In genomic region chr3:141125351-141125750, GRCh38 we compare ENCODE assay signal across 21 cellular contexts.
DNase-seq lines count a peak whose midpoint lies in the region; ATAC-seq and TF ChIP-seq lines count a peak whose summit lies in the region.
"Had no signal": no experiment of that assay in that cellular context is flagged by ENCODE, and none has a peak within 500 bp of the region (broad histone marks: within the 10 kb centered on the region; RNA-seq: fewer than 3 reads in every experiment).

No MANE protein-coding gene starts in this region.

- TF ChIP-seq POLR2A in vagina (IDR thresholded peaks at IDR 0.05), result no peak

- TF ChIP-seq CTCF in vagina (IDR thresholded peaks at IDR 0.05), result no peak

- H3K36me3 ChIP-seq in vagina, result no peaks in the 10 kb centered on the region
- H3K36me3 ChIP-seq: BLaER1 treated with 17β-estradiol and CSF1 and Interleukin-3, amounts not matched to agents 10 nM and 100 nM had no signal

- ATAC-seq in activated CD8-positive, alpha-beta memory T cell treated with anti-CD3 and anti-CD28 coated beads, Interleukin-2, amount 10 ng/mL, durations not matched to agents 7 days and 5 days, result no peak
- ATAC-seq in GM18502 (IDR thresholded peaks at IDR 0.05; ENCODE audit: poor library complexity, unreplicated experiment), result no peak
- ATAC-seq: A549; CD8-positive, alpha-beta T cell had no signal

- H3K27ac ChIP-seq in vagina, result no peak overlapping the region
- H3K27ac ChIP-seq: 22Rv1; A549; BLaER1 treated with 17β-estradiol and CSF1 and Interleukin-3, amounts not matched to agents 10 nM and 100 nM; C4-2B had no signal

- DNase-seq in activated CD8-positive, alpha-beta memory T cell treated with anti-CD3 and anti-CD28 coated beads, Interleukin-2, amount 10 ng/mL, durations not matched to agents 7 days and 5 days, result peak; percentile 18
- no peak for DNase-seq in activated CD8-positive, alpha-beta memory T cell treated with anti-CD3 and anti-CD28 coated beads, Interleukin-2, amount 50 U/mL, for 4 hours
- peak; percentile 29 for DNase-seq in ecto neural progenitor cell (ENCODE audit: low spot score)
- DNase-seq in islet precursor cell, result peak; percentile 24
- peak; percentile 56 to 74 for DNase-seq in vagina (ENCODE audit: extremely low spot score in 2 of 2)
- no peak for DNase-seq in stimulated activated CD4-positive, alpha-beta T cell treated with anti-CD3 and anti-CD28 coated beads, Interleukin-4, amount 100 ng/mL, for 24 hours
- no peak for DNase-seq in pons (ENCODE audit: low spot score)
- DNase-seq: AML-193; Caco-2; Calu3; CD4-positive, alpha-beta T cell; DMS79 treated with DMSO at 0.1 percent for 48 hours; EL; GDM1 had no signal

- no peak overlapping the region for H3K4me3 ChIP-seq in vagina
- H3K4me3 ChIP-seq: A549; BLaER1 treated with 17β-estradiol and CSF1 and Interleukin-3, amounts not matched to agents 10 nM and 100 nM had no signal

- H3K27me3 Mint-ChIP-seq in activated CD8-positive, alpha-beta memory T cell treated with anti-CD3 and anti-CD28 coated beads, Interleukin-2, amount 10 ng/mL, durations not matched to agents 7 days and 5 days, result peaks cover 34% of the 10 kb centered on the region

- no peaks in the 10 kb centered on the region for H3K27me3 ChIP-seq in vagina
- H3K27me3 ChIP-seq: BLaER1 treated with 17β-estradiol and CSF1 and Interleukin-3, amounts not matched to agents 10 nM and 100 nM had no signal

- CTCF ChIA-PET in activated CD8-positive, alpha-beta memory T cell treated with anti-CD3 and anti-CD28 coated beads, Interleukin-2, amount 10 ng/mL, durations not matched to agents 7 days and 5 days (lab: Charles Lee), result no interaction called here

- no peaks in the 10 kb centered on the region for H3K4me1 Mint-ChIP-seq in activated CD8-positive, alpha-beta memory T cell treated with anti-CD3 and anti-CD28 coated beads, Interleukin-2, amount 10 ng/mL, durations not matched to agents 7 days and 5 days
- H3K4me1 Mint-ChIP-seq: B cell had no signal

- intact Hi-C loops in vagina (cut with DNase I), result no loop called here

- H3K4me1 ChIP-seq in vagina, result no peaks in the 10 kb centered on the region
- H3K4me1 ChIP-seq: A549; BLaER1 treated with 17β-estradiol and CSF1 and Interleukin-3, amounts not matched to agents 10 nM and 100 nM; Caco-2 had no signal

- no peak overlapping the region for H3K27ac Mint-ChIP-seq in activated CD8-positive, alpha-beta memory T cell treated with anti-CD3 and anti-CD28 coated beads, Interleukin-2, amount 10 ng/mL, durations not matched to agents 7 days and 5 days
- H3K27ac Mint-ChIP-seq: B cell; CD4-positive, alpha-beta T cell; CD8-positive, alpha-beta T cell had no signal

- H3K9me3 Mint-ChIP-seq in activated CD8-positive, alpha-beta memory T cell treated with anti-CD3 and anti-CD28 coated beads, Interleukin-2, amount 10 ng/mL, durations not matched to agents 7 days and 5 days (ENCODE audit: low read depth), result no peaks in the 10 kb centered on the region
- H3K9me3 Mint-ChIP-seq: CD4-positive, alpha-beta T cell; CD8-positive, alpha-beta T cell had no signal

- H3K9me3 ChIP-seq in vagina, result no peaks in the 10 kb centered on the region
- H3K9me3 ChIP-seq: A549; BLaER1 treated with 17β-estradiol and CSF1 and Interleukin-3, amounts not matched to agents 10 nM and 100 nM; Caco-2 had no signal

- H3K4me3 Mint-ChIP-seq in activated CD8-positive, alpha-beta memory T cell treated with anti-CD3 and anti-CD28 coated beads, Interleukin-2, amount 10 ng/mL, durations not matched to agents 7 days and 5 days, result no peak overlapping the region
- H3K4me3 Mint-ChIP-seq: B cell; CD4-positive, alpha-beta T cell; CD8-positive, alpha-beta T cell had no signal

- H3K36me3 Mint-ChIP-seq in activated CD8-positive, alpha-beta memory T cell treated with anti-CD3 and anti-CD28 coated beads, Interleukin-2, amount 10 ng/mL, durations not matched to agents 7 days and 5 days, result no peaks in the 10 kb centered on the region
- H3K36me3 Mint-ChIP-seq: CD8-positive, alpha-beta T cell had no signal

Comparison
In these comparisons a context has a peak if more than half of its experiments do, and no peak if none do; other contexts are left out.
1. DNase-seq: peak in activated CD8-positive, alpha-beta memory T cell treated with anti-CD3 and anti-CD28 coated beads, Interleukin-2, amount 10 ng/mL, durations not matched to agents 7 days and 5 days (single experiment), ecto neural progenitor cell (single experiment), islet precursor cell (single experiment) and vagina (2 of 2); none in activated CD8-positive, alpha-beta memory T cell treated with anti-CD3 and anti-CD28 coated beads, Interleukin-2, amount 50 U/mL, for 4 hours (single experiment), stimulated activated CD4-positive, alpha-beta T cell treated with anti-CD3 and anti-CD28 coated beads, Interleukin-4, amount 100 ng/mL, for 24 hours (single experiment) and pons (single experiment).